7 cellular contexts compared by ENCODE assay signal in the genomic region with DNA sequence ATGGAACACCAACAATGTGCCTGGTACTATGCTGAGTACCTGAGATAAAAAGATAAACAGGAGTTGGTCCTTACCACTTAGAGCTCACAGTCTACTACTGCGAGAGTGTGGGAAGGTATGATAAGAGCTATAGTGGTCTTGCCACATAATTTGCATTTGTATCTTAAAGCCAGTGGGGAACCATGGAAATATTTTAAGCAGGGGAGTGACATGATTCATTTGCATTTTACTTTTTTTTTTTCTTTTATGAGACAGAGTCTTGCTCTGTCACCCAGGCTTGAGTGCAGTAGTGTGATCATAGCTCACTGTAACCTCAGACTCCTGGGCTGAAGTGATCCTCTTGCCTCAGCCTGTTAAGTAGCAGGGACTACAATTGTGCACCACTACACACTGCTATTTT. TPM values are rescaled to one million over a fixed set of nuclear protein-coding genes. Genes with fewer than 3 reads are reported as not detected.
DNase-seq lines count a peak whose midpoint lies in the region; ATAC-seq and TF ChIP-seq lines count a peak whose summit lies in the region.
"Not testable (repeated sequence)": the region's sequence is repeated elsewhere in the genome, so short reads cannot be mapped to it uniquely, and the experiment has no call there.

No MANE protein-coding gene starts in this region.

- not testable (repeated sequence) for DNase-seq in activated B cell treated with CpG ODN at 0.5 μM for 24 hours; central memory CD8-positive, alpha-beta T cell (ENCODE audit: low spot score in 2 of 2)

- TF ChIP-seq CTCF in activated B cell treated with CpG ODN at 0.5 μM for 24 hours (IDR thresholded peaks at IDR 0.05) = not testable (repeated sequence)

- intact Hi-C loops in activated B cell treated with CpG ODN at 0.5 μM for 24 hours (cut with micrococcal nuclease) = not testable (repeated sequence)

- not testable (repeated sequence) for H3K27me3 Mint-ChIP-seq in activated B cell treated with CpG ODN at 0.5 μM for 24 hours; central memory CD8-positive, alpha-beta T cell

- not testable (repeated sequence) for H3K4me1 Mint-ChIP-seq in activated B cell treated with CpG ODN at 0.5 μM for 24 hours; central memory CD8-positive, alpha-beta T cell

- H3K4me3 Mint-ChIP-seq in activated B cell treated with CpG ODN at 0.5 μM for 24 hours; central memory CD8-positive, alpha-beta T cell: not testable (repeated sequence)

- not testable (repeated sequence) for H3K36me3 Mint-ChIP-seq in activated B cell treated with CpG ODN at 0.5 μM for 24 hours (ENCODE audit: low read depth); central memory CD8-positive, alpha-beta T cell (ENCODE audit: insufficient read depth)

- peak; percentile 93 for ATAC-seq in GM18867 (IDR thresholded peaks at IDR 0.05; ENCODE audit: unreplicated experiment)
- ATAC-seq in GM19455 (IDR thresholded peaks at IDR 0.05; ENCODE audit: unreplicated experiment) = peak; percentile 83
- peak; percentile 86 for ATAC-seq in GM21786 (IDR thresholded peaks at IDR 0.05; ENCODE audit: unreplicated experiment)
- peak; percentile 84 for ATAC-seq in HG02973 (IDR thresholded peaks at IDR 0.05; ENCODE audit: unreplicated experiment)
- ATAC-seq in HG03354 (IDR thresholded peaks at IDR 0.05; ENCODE audit: poor library complexity, severe bottlenecking, unreplicated experiment) = peak; percentile 90
- ATAC-seq in activated B cell treated with CpG ODN at 0.5 μM for 24 hours (ENCODE audit: low read depth) = peak; percentile 88
- ATAC-seq in central memory CD8-positive, alpha-beta T cell (replicated peaks; ENCODE audit: extremely low read depth, poor library complexity, severe bottlenecking) = peak; percentile 49

- CTCF ChIA-PET in activated B cell treated with CpG ODN at 0.5 μM for 24 hours (lab: Charles Lee) = not testable (repeated sequence)

- not testable (repeated sequence) for H3K27ac Mint-ChIP-seq in activated B cell treated with CpG ODN at 0.5 μM for 24 hours; central memory CD8-positive, alpha-beta T cell (ENCODE audit: low read depth)

- not testable (repeated sequence) for H3K9me3 Mint-ChIP-seq in activated B cell treated with CpG ODN at 0.5 μM for 24 hours; central memory CD8-positive, alpha-beta T cell

- POLR2A ChIA-PET in activated B cell treated with CpG ODN at 0.5 μM for 24 hours (lab: Charles Lee) = not testable (repeated sequence)

RNA-seq across cellular contexts. Expression of gene SRGAP2C, which starts 53.6 kb away (rescaled TPM):
- total RNA-seq in activated B cell treated with CpG ODN at 0.5 μM for 24 hours = 20.4 and 23.8 TPM in 2 replicates

RNA-seq across cellular contexts. Expression of gene FAM72B, which starts 54.2 kb away (rescaled TPM):
- total RNA-seq in activated B cell treated with CpG ODN at 0.5 μM for 24 hours = 0.98 and 2.2 TPM in 2 replicates
